ENCODE assay signal across 6 cellular contexts in the genomic region with DNA sequence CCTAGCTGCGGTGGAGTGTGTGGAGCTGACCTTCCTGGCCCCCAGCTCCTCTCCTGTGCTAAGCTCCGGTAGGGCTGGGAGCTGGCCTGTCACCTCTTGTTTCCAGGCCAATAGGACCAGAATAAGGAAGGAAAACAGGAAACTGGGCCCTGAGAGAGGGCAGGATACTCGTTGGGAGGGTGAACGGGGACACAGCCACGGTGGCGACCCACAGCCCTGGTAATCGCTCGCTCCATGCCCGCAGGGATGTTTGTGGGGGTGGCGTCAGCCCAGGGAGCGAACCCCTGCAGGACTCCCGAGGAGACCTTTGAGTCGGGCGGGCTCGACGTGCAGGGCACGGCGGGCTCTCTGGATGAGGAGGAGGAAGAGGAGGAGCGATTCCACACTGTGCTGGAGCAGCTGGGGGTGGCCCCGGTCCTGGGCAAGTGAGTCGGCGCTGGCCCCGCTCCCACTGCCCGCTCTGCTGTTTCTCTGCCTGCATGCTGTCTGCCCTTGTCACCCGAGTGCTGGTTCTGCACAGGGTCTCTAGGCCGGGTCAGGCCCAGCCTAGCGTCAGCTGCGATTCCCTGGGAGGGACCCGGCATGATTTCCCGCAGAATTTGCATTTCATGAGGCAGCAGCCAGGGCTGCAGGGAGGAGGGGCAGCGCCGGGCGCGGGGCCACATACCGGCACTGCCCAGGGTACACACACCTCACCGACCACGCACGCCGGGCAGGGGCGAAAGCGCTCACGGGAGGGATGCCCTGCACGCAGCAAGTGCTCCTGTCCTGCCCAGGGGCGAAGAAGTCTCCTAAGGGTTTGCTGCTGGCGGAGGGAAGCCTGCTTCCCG. TPM values are rescaled to one million over a fixed set of nuclear protein-coding genes. Genes with fewer than 3 reads are reported as not detected.
DNase-seq lines count a peak whose midpoint lies in the region; ATAC-seq and TF ChIP-seq lines count a peak whose summit lies in the region.

No MANE protein-coding gene starts in this region.

- H2BK20ac ChIP-seq in IMR-90 (ENCODE audit: low read depth, low read length) = no peak overlapping the region

- intact Hi-C loops in IMR-90 (cut with micrococcal nuclease) = no loop called here

- H3K4me3 ChIP-seq in IMR-90 (ENCODE audit: insufficient read depth, low read depth, low read length) = no peak overlapping the region
- H3K4me3 ChIP-seq in ectodermal cell (ENCODE audit: insufficient read depth, low read depth, low read length) = peak overlapping the region; percentile 33
- H3K4me3 ChIP-seq in rectal smooth muscle tissue (ENCODE audit: low read length) = peak overlapping the region; percentile 40

- H3K9me3 ChIP-seq in IMR-90 (ENCODE audit: control insufficient read depth, insufficient read depth, low read length) (no peaks in the 10 kb centered on the region), ectodermal cell (ENCODE audit: control insufficient read depth, low read length) (no peaks in the 10 kb centered on the region)

- H4K8ac ChIP-seq in IMR-90 (ENCODE audit: low read depth in 2 of 2, low read length in 2 of 2) = peak overlapping the region; percentile 87 to 95; a peak in 3 of 4 replicates

- H3K9me1 ChIP-seq in IMR-90 (ENCODE audit: insufficient read depth, low read length) = peaks cover 7% of the 10 kb centered on the region; the same call in 1 of the 2 replicates

- H3K36me3 ChIP-seq in IMR-90 (ENCODE audit: control insufficient read depth, insufficient read depth, low read length) (peaks cover 14% of the 10 kb centered on the region; the same call in 1 of the 2 replicates), ectodermal cell (ENCODE audit: control insufficient read depth, insufficient read depth, low read length) (peaks cover 5% of the 10 kb centered on the region), rectal smooth muscle tissue (ENCODE audit: control insufficient read depth, insufficient read depth, low read length) (peaks cover 6% of the 10 kb centered on the region)

- 0 out of 2 replicates have a peak overlapping the region, but pooled peaks have one; percentile 39 for H3K14ac ChIP-seq in IMR-90 (replicated peaks; ENCODE audit: low read depth, low read length)

- CTCF ChIA-PET in IMR-90 (lab: Yijun Ruan, JAX) = no interaction called here

- peaks cover 6% of the 10 kb centered on the region; the same call in 1 of the 2 replicates for H3K27me3 ChIP-seq in IMR-90 (ENCODE audit: control insufficient read depth, insufficient read depth, low read length)
- peaks cover 72% of the 10 kb centered on the region for H3K27me3 ChIP-seq in ectodermal cell (ENCODE audit: control insufficient read depth, insufficient read depth, low read length, poor library complexity, severe bottlenecking)
- H3K27me3 ChIP-seq in rectal smooth muscle tissue (ENCODE audit: control insufficient read depth, insufficient read depth, low read length) = peaks cover 34% of the 10 kb centered on the region

- dilution Hi-C loops in IMR-90 (cut with HindIII; ENCODE audit: low sequenced_read_pairs, unreplicated experiment) = no loop called here

- no peak overlapping the region for H2BK15ac ChIP-seq in IMR-90 (ENCODE audit: low read depth, low read length)

- no peak overlapping the region for H3K18ac ChIP-seq in IMR-90 (ENCODE audit: low read depth, low read length)

- peak overlapping the region; percentile 43 for H3K4ac ChIP-seq in IMR-90 (ENCODE audit: low read depth, low read length)

- no peak for TF ChIP-seq POLR2A in IMR-90 (IDR thresholded peaks at IDR 0.05; ENCODE audit: low read depth, low read length)

- no peak for TF ChIP-seq CTCF in IMR-90 (conservative IDR thresholded peaks at IDR 0.05; ENCODE audit: low read depth, low read length)

- no peak overlapping the region; the same call in 1 of the 2 replicates for H4K5ac ChIP-seq in IMR-90 (ENCODE audit: low read depth, low read length)

- peak overlapping the region; percentile 52; the same call in 1 of the 2 replicates for H2AK5ac ChIP-seq in IMR-90 (ENCODE audit: low read depth, low read length)

- in situ Hi-C loops in IMR-90 (cut with MboI; ENCODE audit: low sequenced_read_pairs) = no loop called here

- H2BK120ac ChIP-seq in IMR-90 (ENCODE audit: low read depth, low read length) = peak overlapping the region; percentile 18; the same call in 1 of the 2 replicates

- peaks cover 33% of the 10 kb centered on the region for H4K20me1 ChIP-seq in IMR-90 (ENCODE audit: insufficient read depth, low read length)

- H3K4me1 ChIP-seq in IMR-90 (ENCODE audit: control insufficient read depth, insufficient read depth, low read length) (peaks cover 29% of the 10 kb centered on the region), ectodermal cell (ENCODE audit: control insufficient read depth, insufficient read depth, low read length) (peaks cover 56% of the 10 kb centered on the region), rectal smooth muscle tissue (ENCODE audit: control insufficient read depth, insufficient read depth, low read length) (peaks cover 15% of the 10 kb centered on the region)

- peak overlapping the region; percentile 90 for H2AFZ ChIP-seq in IMR-90 (replicated peaks; ENCODE audit: low read length, poor library complexity)

- peak overlapping the region; percentile 34; the same call in 1 of the 2 replicates for H3K23ac ChIP-seq in IMR-90 (ENCODE audit: low read depth, low read length)

- peak overlapping the region; percentile 56 for H2BK5ac ChIP-seq in IMR-90 (ENCODE audit: low read depth, low read length, poor library complexity, severe bottlenecking)

- peaks cover 5 to 20% of the 10 kb centered on the region in 2 experiments for H3K79me1 ChIP-seq in IMR-90 (ENCODE audit: low read depth in 1 of 2, low read length in 2 of 2)

- H3K9ac ChIP-seq in IMR-90 (ENCODE audit: low read depth, low read length) = no peak overlapping the region
- no peak overlapping the region for H3K9ac ChIP-seq in rectal smooth muscle tissue (ENCODE audit: low read length)

- POLR2A ChIA-PET in IMR-90 (lab: Charles Lee; ENCODE audit: unreplicated experiment) = no interaction called here

- no peak overlapping the region for H3K56ac ChIP-seq in IMR-90 (ENCODE audit: extremely low read depth, insufficient read depth, low read length)

- no TSS peak for BruUV-seq in IMR-90 (replicated peaks; lab: Mats Ljungman, UMichigan)

- H3K4me2 ChIP-seq in IMR-90 (ENCODE audit: low read depth, low read length) = peak overlapping the region; percentile 51

- peak overlapping the region; percentile 60 for H2AK9ac ChIP-seq in IMR-90 (replicated peaks; ENCODE audit: low read depth, low read length, poor library complexity)

- no peak for DNase-seq in IMR-90
- DNase-seq in inferior parietal cortex (ENCODE audit: extremely low spot score) = no peak

- H4K91ac ChIP-seq in IMR-90 (ENCODE audit: insufficient read depth, low read depth, low read length) = peak overlapping the region; percentile 71

- H3K27ac ChIP-seq in IMR-90 (ENCODE audit: insufficient read depth, low read length) = no peak overlapping the region; the same call in 1 of the 2 replicates
- no peak overlapping the region for H3K27ac ChIP-seq in ectodermal cell (ENCODE audit: insufficient read depth, low read depth, low read length, poor library complexity, severe bottlenecking)
- H3K27ac ChIP-seq in rectal smooth muscle tissue (ENCODE audit: low read depth, low read length) = no peak overlapping the region

- 17% methylated on average over 29 of the region's 46 CpGs; no CpG with 5 or more reads in 1 of the 2 experiments for WGBS in IMR-90 (ENCODE audit: extremely low coverage in 2 of 2, insufficient read length in 1 of 2), 2 experiments
- WGBS in ectodermal cell, 2 experiments = 6 to 7% methylated on average over 46 of the region's 46 CpGs

- ATAC-seq in IMR-90 (ENCODE audit: low read depth) (0 out of 2 replicates have a peak, but pooled peaks have one; percentile 2), GM18520 (IDR thresholded peaks at IDR 0.05; ENCODE audit: unreplicated experiment) (no peak), GM19455 (IDR thresholded peaks at IDR 0.05; ENCODE audit: unreplicated experiment) (no peak)

- no peak for TF ChIP-seq RAD21 in IMR-90 (IDR thresholded peaks at IDR 0.05; ENCODE audit: low read length)

RNA-seq across cellular contexts. Expression of a gene that starts 1.6 kb away (rescaled TPM):
- 0.28 and 0.54 TPM in 2 replicates for total RNA-seq in IMR-90 (2012; rRNA removed)
- 2.5 and 3.2 TPM in 2 replicates for polyA plus RNA-seq in IMR-90 (2012; rRNA removed)
- 3.2 and 3.5 TPM in 2 replicates for polyA plus RNA-seq in IMR-90 (2012; cell fraction: cytosol; rRNA removed)
- 8.0 and 18.2 TPM in 2 replicates for polyA plus RNA-seq in IMR-90 (2012; cell fraction: nucleus; rRNA removed; ENCODE audit: low replicate concordance)
- 3.5 TPM for polyA plus RNA-seq in ectodermal cell (2013, experiment 1 of 4)
- polyA plus RNA-seq in ectodermal cell (2013, experiment 2 of 4) = 4.7 TPM
- polyA plus RNA-seq in ectodermal cell (2013, experiment 3 of 4) = 5.6 TPM
- polyA plus RNA-seq in ectodermal cell (2013, experiment 4 of 4) = 7.4 TPM

RNA-seq across cellular contexts. Expression of a gene that starts 3.4 kb away (rescaled TPM):
- 789 and 1,150 TPM in 2 replicates for total RNA-seq in IMR-90 (2012; rRNA removed)
- 1,267 and 1,435 TPM in 2 replicates for polyA plus RNA-seq in IMR-90 (2012; rRNA removed)
- 933 and 2,823 TPM in 2 replicates for polyA plus RNA-seq in IMR-90 (2012; cell fraction: cytosol; rRNA removed)
- polyA plus RNA-seq in IMR-90 (2012; cell fraction: nucleus; rRNA removed; ENCODE audit: low replicate concordance) = 859 and 2,218 TPM in 2 replicates
- 111 TPM for polyA plus RNA-seq in ectodermal cell (2013, experiment 1 of 4)
- polyA plus RNA-seq in ectodermal cell (2013, experiment 2 of 4) = 107 TPM
- polyA plus RNA-seq in ectodermal cell (2013, experiment 3 of 4) = 94.8 TPM
- 112 TPM for polyA plus RNA-seq in ectodermal cell (2013, experiment 4 of 4)

RNA-seq across cellular contexts. Expression of a gene that starts 10.6 kb away (rescaled TPM):
- 7.0 and 7.2 TPM in 2 replicates for total RNA-seq in IMR-90 (2012; rRNA removed)
- 94.3 and 109 TPM in 2 replicates for polyA plus RNA-seq in IMR-90 (2012; rRNA removed)
- polyA plus RNA-seq in IMR-90 (2012; cell fraction: cytosol; rRNA removed) = 84.2 and 129 TPM in 2 replicates
- 289 and 727 TPM in 2 replicates for polyA plus RNA-seq in IMR-90 (2012; cell fraction: nucleus; rRNA removed; ENCODE audit: low replicate concordance)
- 38.9 TPM for polyA plus RNA-seq in ectodermal cell (2013, experiment 1 of 4)
- polyA plus RNA-seq in ectodermal cell (2013, experiment 2 of 4) = 40.3 TPM
- polyA plus RNA-seq in ectodermal cell (2013, experiment 3 of 4) = 26.1 TPM
- polyA plus RNA-seq in ectodermal cell (2013, experiment 4 of 4) = 27.2 TPM

RNA-seq across cellular contexts. Expression of a gene that starts 13.0 kb away (rescaled TPM):
- total RNA-seq in IMR-90 (2012; rRNA removed) = 44.4 and 123 TPM in 2 replicates
- 416 and 907 TPM in 2 replicates for polyA plus RNA-seq in IMR-90 (2012; rRNA removed)
- polyA plus RNA-seq in IMR-90 (2012; cell fraction: cytosol; rRNA removed) = 193 and 430 TPM in 2 replicates
- polyA plus RNA-seq in IMR-90 (2012; cell fraction: nucleus; rRNA removed; ENCODE audit: low replicate concordance) = 27.7 and 112 TPM in 2 replicates
- polyA plus RNA-seq in ectodermal cell (2013, experiment 1 of 4) = 105 TPM
- polyA plus RNA-seq in ectodermal cell (2013, experiment 2 of 4) = 92.4 TPM
- polyA plus RNA-seq in ectodermal cell (2013, experiment 3 of 4) = 101 TPM
- polyA plus RNA-seq in ectodermal cell (2013, experiment 4 of 4) = 111 TPM

RNA-seq across cellular contexts. Expression of a gene that starts 13.3 kb away (rescaled TPM):
- total RNA-seq in IMR-90 (2012; rRNA removed) = 143 and 161 TPM in 2 replicates
- 293 and 327 TPM in 2 replicates for polyA plus RNA-seq in IMR-90 (2012; rRNA removed)
- 286 and 483 TPM in 2 replicates for polyA plus RNA-seq in IMR-90 (2012; cell fraction: cytosol; rRNA removed)
- 295 and 963 TPM in 2 replicates for polyA plus RNA-seq in IMR-90 (2012; cell fraction: nucleus; rRNA removed; ENCODE audit: low replicate concordance)
- 42.7 TPM for polyA plus RNA-seq in ectodermal cell (2013, experiment 1 of 4)
- polyA plus RNA-seq in ectodermal cell (2013, experiment 2 of 4) = 45.5 TPM
- polyA plus RNA-seq in ectodermal cell (2013, experiment 3 of 4) = 37.4 TPM
- polyA plus RNA-seq in ectodermal cell (2013, experiment 4 of 4) = 44.4 TPM
